Comparison of ENCODE assay signal across 8 cellular contexts in genomic region chr10:91409869-91410637, GRCh38. TPM values are rescaled to one million over a fixed set of nuclear protein-coding genes. Genes with fewer than 3 reads are reported as not detected.
DNase-seq lines count a peak whose midpoint lies in the region; ATAC-seq and TF ChIP-seq lines count a peak whose summit lies in the region.

A gene with protein sequence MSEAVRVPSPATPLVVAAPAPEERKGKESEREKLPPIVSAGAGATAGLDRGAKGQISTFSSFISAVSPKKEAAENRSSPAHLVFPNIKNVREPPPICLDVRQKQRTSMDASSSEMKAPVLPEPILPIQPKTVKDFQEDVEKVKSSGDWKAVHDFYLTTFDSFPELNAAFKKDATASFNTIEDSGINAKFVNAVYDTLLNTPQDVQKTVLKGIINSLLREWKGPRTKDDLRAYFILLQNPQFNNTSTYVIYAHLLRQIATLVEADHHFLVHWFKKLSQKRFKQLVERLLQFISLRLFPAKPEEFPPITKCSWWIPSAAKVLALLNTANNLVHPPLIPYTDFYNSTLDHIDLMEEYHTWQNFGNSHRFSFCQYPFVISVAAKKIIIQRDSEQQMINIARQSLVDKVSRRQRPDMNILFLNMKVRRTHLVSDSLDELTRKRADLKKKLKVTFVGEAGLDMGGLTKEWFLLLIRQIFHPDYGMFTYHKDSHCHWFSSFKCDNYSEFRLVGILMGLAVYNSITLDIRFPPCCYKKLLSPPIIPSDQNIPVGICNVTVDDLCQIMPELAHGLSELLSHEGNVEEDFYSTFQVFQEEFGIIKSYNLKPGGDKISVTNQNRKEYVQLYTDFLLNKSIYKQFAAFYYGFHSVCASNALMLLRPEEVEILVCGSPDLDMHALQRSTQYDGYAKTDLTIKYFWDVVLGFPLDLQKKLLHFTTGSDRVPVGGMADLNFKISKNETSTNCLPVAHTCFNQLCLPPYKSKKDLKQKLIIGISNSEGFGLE (plus strand): TSS chr10:91410344. CDS start chr10:91410439, 95 bp downstream.

- ATAC-seq in GM19023 (IDR thresholded peaks at IDR 0.05; ENCODE audit: unreplicated experiment) = peak; percentile 90
- ATAC-seq in HG03175 (IDR thresholded peaks at IDR 0.05; ENCODE audit: unreplicated experiment) = peak; percentile 92

- H3K27me3 ChIP-seq in mononuclear cell (ENCODE audit: insufficient read depth, low read length) = no peaks in the 10 kb centered on the region

- peaks cover 6% of the 10 kb centered on the region for H3K36me3 Mint-ChIP-seq in endothelial cell (ENCODE audit: low read depth, unreplicated experiment)

- peak; percentile 6 for TF ChIP-seq CTCF in endothelial cell (IDR thresholded peaks at IDR 0.05; ENCODE audit: unreplicated experiment)

- H3K4me1 ChIP-seq in mononuclear cell (ENCODE audit: insufficient read depth, low read length) = peaks cover 15% of the 10 kb centered on the region

- peak within 1 kb of the TSS; percentile 100 for H3K27ac Mint-ChIP-seq in endothelial cell (ENCODE audit: unreplicated experiment)

- DNase-seq in C1 segment of cervical spinal cord (lab: John Stamatoyannopoulos, UW) (peak; percentile 44 to 90 (median 82)), NCI-H748 (lab: John Stamatoyannopoulos, UW; ENCODE audit: unreplicated experiment) (peak; percentile 88), endothelial cell (ENCODE audit: low spot score) (peak; percentile 84)
- peak; percentile 40 for DNase-seq in activated CD8-positive, alpha-beta memory T cell treated with anti-CD3 and anti-CD28 coated beads, Interleukin-2, amount 50 U/mL, for 1 hour (ENCODE audit: extremely low read depth)
- peak; percentile 64 to 72 for DNase-seq in stimulated activated CD8-positive, alpha-beta memory T cell treated with anti-CD3 and anti-CD28 coated beads, Interleukin-2, amount 100 ng/mL, for 48 hours (ENCODE audit: low read depth in 2 of 2)

- peaks cover 7% of the 10 kb centered on the region for H3K27me3 Mint-ChIP-seq in endothelial cell (ENCODE audit: unreplicated experiment)

- H3K9me3 ChIP-seq in mononuclear cell (ENCODE audit: low read depth, low read length) = no peaks in the 10 kb centered on the region

- H3K4me3 ChIP-seq in mononuclear cell (ENCODE audit: low read length) = peak within 1 kb of the TSS; percentile 89

- H3K4me3 Mint-ChIP-seq in endothelial cell (ENCODE audit: unreplicated experiment) = peak within 1 kb of the TSS; percentile 99

- H3K4me1 Mint-ChIP-seq in endothelial cell (ENCODE audit: unreplicated experiment) = peaks cover 23% of the 10 kb centered on the region

- no peaks in the 10 kb centered on the region for H3K9me3 Mint-ChIP-seq in endothelial cell (ENCODE audit: unreplicated experiment)

RNA-seq across cellular contexts. Expression of the gene that starts here (rescaled TPM):
- total RNA-seq in endothelial cell (ENCODE audit: unreplicated experiment) (17.4 TPM), mononuclear cell (1.5 TPM)

Comparison
In these comparisons a context has a peak if more than half of its experiments do, and no peak if none do; other contexts are left out.
1. Peak in every context shown above with its lines: DNase-seq, ATAC-seq and H3K4me3 ChIP-seq.